ENCODE assay signal across 17 cellular contexts in genomic region chr2:181290182-181290581, GRCh38.
DNase-seq lines count a peak whose midpoint lies in the region; ATAC-seq, FAIRE-seq and TF ChIP-seq lines count a peak whose summit lies in the region.
"Had no signal": no experiment of that assay in that cellular context is flagged by ENCODE, and none has a peak within 500 bp of the region (broad histone marks: within the 10 kb centered on the region; RNA-seq: fewer than 3 reads in every experiment).

No MANE protein-coding gene starts in this region.

- H3K9me3 Mint-ChIP-seq in activated CD4-positive, alpha-beta T cell treated with anti-CD3 and anti-CD28 coated beads for 36 hours (ENCODE audit: low read depth): no peaks in the 10 kb centered on the region
- H3K9me3 Mint-ChIP-seq in activated CD4-positive, alpha-beta T cell treated with anti-CD3 and anti-CD28 coated beads, Interleukin-2, amount 10 ng/mL, durations not matched to agents 7 days and 5 days: peaks cover 4% of the 10 kb centered on the region
- H3K9me3 Mint-ChIP-seq in stimulated activated naive CD8-positive, alpha-beta T cell treated with anti-CD3 and anti-CD28 coated beads, Interleukin-15, amount 100 ng/mL, for 72 hours: peaks cover 0 to 14% of the 10 kb centered on the region in 2 donors

- no peaks in the 10 kb centered on the region for H3K79me2 ChIP-seq in HCT116 (ENCODE audit: insufficient read depth, low read length)

- no peaks in the 10 kb centered on the region for H3K27me3 Mint-ChIP-seq in activated CD4-positive, alpha-beta T cell treated with anti-CD3 and anti-CD28 coated beads for 36 hours
- H3K27me3 Mint-ChIP-seq in activated CD4-positive, alpha-beta T cell treated with anti-CD3 and anti-CD28 coated beads, Interleukin-2, amount 10 ng/mL, durations not matched to agents 7 days and 5 days: no peaks in the 10 kb centered on the region
- H3K27me3 Mint-ChIP-seq in stimulated activated naive CD8-positive, alpha-beta T cell treated with anti-CD3 and anti-CD28 coated beads, Interleukin-15, amount 100 ng/mL, for 72 hours: no peaks in the 10 kb centered on the region
- H3K27me3 Mint-ChIP-seq: CD4-positive, alpha-beta memory T cell had no signal

- H3K4me1 Mint-ChIP-seq in activated CD4-positive, alpha-beta T cell treated with anti-CD3 and anti-CD28 coated beads for 36 hours: peaks cover 13% of the 10 kb centered on the region
- peaks cover 3% of the 10 kb centered on the region for H3K4me1 Mint-ChIP-seq in activated CD4-positive, alpha-beta T cell treated with anti-CD3 and anti-CD28 coated beads, Interleukin-2, amount 10 ng/mL, durations not matched to agents 7 days and 5 days
- peaks cover 6% of the 10 kb centered on the region for H3K4me1 Mint-ChIP-seq in stimulated activated naive CD8-positive, alpha-beta T cell treated with anti-CD3 and anti-CD28 coated beads, Interleukin-15, amount 100 ng/mL, for 72 hours
- H3K4me1 Mint-ChIP-seq: CD14-positive monocyte had no signal

- no peaks in the 10 kb centered on the region for H3K9me3 ChIP-seq in HCT116 (ENCODE audit: control insufficient read depth in 1 of 2, insufficient read depth in 1 of 2, low read depth in 1 of 2, low read length in 2 of 2)
- H3K9me3 ChIP-seq in kidney (ENCODE audit: control insufficient read depth in 1 of 2, low read length in 2 of 2): peaks cover 0 to 4% of the 10 kb centered on the region in 2 donors
- H3K9me3 ChIP-seq: HAP-1 had no signal

- CTCF ChIA-PET in activated CD4-positive, alpha-beta T cell treated with anti-CD3 and anti-CD28 coated beads for 36 hours (lab: Charles Lee): interaction anchor here (0.7 kb wide), 1 partner anchor 64 kb away, joined by 3 read pairs; no protein-coding TSS in a partner anchor
- CTCF ChIA-PET in activated CD4-positive, alpha-beta T cell treated with anti-CD3 and anti-CD28 coated beads, Interleukin-2, amount 10 ng/mL, durations not matched to agents 7 days and 5 days (lab: Charles Lee): no interaction called here
- CTCF ChIA-PET in HCT116 (lab: Charles Lee): no interaction called here

- TF ChIP-seq RAD21 in HCT116 (IDR thresholded peaks at IDR 0.05; ENCODE audit: low read depth): no peak

- H3K27me3 ChIP-seq in HCT116 (ENCODE audit: insufficient read depth, low read length): no peaks in the 10 kb centered on the region
- H3K27me3 ChIP-seq: BLaER1 had no signal

- no peaks in the 10 kb centered on the region for H3K36me3 Mint-ChIP-seq in activated CD4-positive, alpha-beta T cell treated with anti-CD3 and anti-CD28 coated beads for 36 hours (ENCODE audit: low read depth)
- peaks cover 18% of the 10 kb centered on the region for H3K36me3 Mint-ChIP-seq in activated CD4-positive, alpha-beta T cell treated with anti-CD3 and anti-CD28 coated beads, Interleukin-2, amount 10 ng/mL, durations not matched to agents 7 days and 5 days (ENCODE audit: low read depth)
- H3K36me3 Mint-ChIP-seq: CD14-positive monocyte had no signal

- H4K20me1 ChIP-seq in HCT116 (ENCODE audit: insufficient read depth): no peaks in the 10 kb centered on the region
- H4K20me1 ChIP-seq: BLaER1 had no signal

- POLR2A ChIA-PET in activated CD4-positive, alpha-beta T cell treated with anti-CD3 and anti-CD28 coated beads for 36 hours (lab: Charles Lee): no interaction called here
- POLR2A ChIA-PET in activated CD4-positive, alpha-beta T cell treated with anti-CD3 and anti-CD28 coated beads, Interleukin-2, amount 10 ng/mL, durations not matched to agents 7 days and 5 days (lab: Charles Lee): no interaction called here
- POLR2A ChIA-PET in HCT116 (lab: Charles Lee): no interaction called here

- peak overlapping the region; percentile 49 for H2AFZ ChIP-seq in HCT116 (ENCODE audit: low read depth, low read length, poor library complexity, severe bottlenecking)
- H2AFZ ChIP-seq: GM23248 had no signal

- no peak overlapping the region for H3K27ac Mint-ChIP-seq in activated CD4-positive, alpha-beta T cell treated with anti-CD3 and anti-CD28 coated beads for 36 hours
- H3K27ac Mint-ChIP-seq in activated CD4-positive, alpha-beta T cell treated with anti-CD3 and anti-CD28 coated beads, Interleukin-2, amount 10 ng/mL, durations not matched to agents 7 days and 5 days: no peak overlapping the region
- no peak overlapping the region for H3K27ac Mint-ChIP-seq in stimulated activated naive CD8-positive, alpha-beta T cell treated with anti-CD3 and anti-CD28 coated beads, Interleukin-15, amount 100 ng/mL, for 72 hours
- H3K27ac Mint-ChIP-seq: CD14-positive monocyte; CD4-positive, alpha-beta memory T cell had no signal

- H3K9ac ChIP-seq in HCT116 (ENCODE audit: low read length) (no peak overlapping the region), kidney (ENCODE audit: low read length in 2 of 2) (no peak overlapping the region)
- H3K9ac ChIP-seq: BLaER1, GM23248 had no signal

- no TSS peak for BruUV-seq in HCT116 (replicated peaks; lab: Mats Ljungman, UMichigan)

- H3K36me3 ChIP-seq in HCT116 (ENCODE audit: control insufficient read depth in 1 of 2, insufficient read depth in 2 of 2, low read length in 2 of 2): no peaks in the 10 kb centered on the region
- no peaks in the 10 kb centered on the region for H3K36me3 ChIP-seq in kidney (ENCODE audit: control insufficient read depth in 1 of 2, insufficient read depth in 2 of 2, low read length in 2 of 2)
- H3K36me3 ChIP-seq: HAP-1 had no signal

- H3K4me3 ChIP-seq in HCT116 (replicated peaks in 1 of 2; ENCODE audit: low read depth in 1 of 2, low read length in 2 of 2): no peak overlapping the region
- H3K4me3 ChIP-seq in kidney (ENCODE audit: low read length in 2 of 2): no peak overlapping the region
- H3K4me3 ChIP-seq: BLaER1, GM23248, HAP-1 had no signal

- H3K4me2 ChIP-seq in HCT116 (ENCODE audit: low read length): no peak overlapping the region
- H3K4me2 ChIP-seq: BLaER1 had no signal

- FAIRE-seq in kidney (lab: Jason Lieb, UNC): peak; percentile 8
- no peak for FAIRE-seq in HTR-8/SVneo (lab: Jason Lieb, UNC)
- FAIRE-seq: GM18507 had no signal

- H3K27ac ChIP-seq in HCT116 (ENCODE audit: low read depth, low read length) (no peak overlapping the region), kidney (ENCODE audit: low read depth in 2 of 2, low read length in 2 of 2) (no peak overlapping the region)
- H3K27ac ChIP-seq: BLaER1, GM23248 had no signal

- RAD21 ChIA-PET in HCT116 (lab: Charles Lee; ENCODE audit: low non-redundant PET in 1 of 2, low total read pairs in 2 of 2, uncharacterized antibody in 2 of 2, unreplicated experiment in 2 of 2): no interaction called here

- DNase-seq in activated CD4-positive, alpha-beta T cell treated with anti-CD3 and anti-CD28 coated beads for 36 hours: no peak
- no peak for DNase-seq in activated CD4-positive, alpha-beta T cell treated with anti-CD3 and anti-CD28 coated beads, Interleukin-2, amount 10 ng/mL, durations not matched to agents 7 days and 5 days
- DNase-seq in HCT116 (ENCODE audit: low read depth, low spot score): no peak
- no peak for DNase-seq in kidney
- no peak for DNase-seq in stimulated activated naive CD8-positive, alpha-beta T cell treated with anti-CD3 and anti-CD28 coated beads, Interleukin-15, amount 100 ng/mL, for 72 hours
- no peak for DNase-seq in cerebellum (ENCODE audit: low spot score)
- no peak for DNase-seq in HTR-8/SVneo (ENCODE audit: insufficient read length, low spot score)
- DNase-seq: 8988T; CD4-positive, alpha-beta memory T cell; DMS153; DMS79; GDM1; GM23248 had no signal

- TF ChIP-seq CTCF in HCT116 (IDR thresholded peaks at IDR 0.05 in 2 of 3, conservative IDR thresholded peaks at IDR 0.05 in 1 of 3; ENCODE audit: borderline replicate concordance in 1 of 3, insufficient read depth in 1 of 3, low read depth in 2 of 3, low read length in 2 of 3): no peak
- no peak for TF ChIP-seq CTCF in kidney (IDR thresholded peaks at IDR 0.05; ENCODE audit: borderline replicate concordance, extremely low read depth, insufficient read depth)

- no peaks in the 10 kb centered on the region for H3K4me1 ChIP-seq in HCT116 (ENCODE audit: control insufficient read depth in 1 of 2, insufficient read depth in 2 of 2, low read length in 2 of 2)
- no peaks in the 10 kb centered on the region for H3K4me1 ChIP-seq in kidney (ENCODE audit: control insufficient read depth in 1 of 2, insufficient read depth in 1 of 2, low read depth in 1 of 2, low read length in 2 of 2)
- H3K4me1 ChIP-seq: BLaER1, HAP-1 had no signal

- no peak overlapping the region for H3K4me3 Mint-ChIP-seq in activated CD4-positive, alpha-beta T cell treated with anti-CD3 and anti-CD28 coated beads for 36 hours
- no peak overlapping the region for H3K4me3 Mint-ChIP-seq in activated CD4-positive, alpha-beta T cell treated with anti-CD3 and anti-CD28 coated beads, Interleukin-2, amount 10 ng/mL, durations not matched to agents 7 days and 5 days
- H3K4me3 Mint-ChIP-seq in stimulated activated naive CD8-positive, alpha-beta T cell treated with anti-CD3 and anti-CD28 coated beads, Interleukin-15, amount 100 ng/mL, for 72 hours: no peak overlapping the region
- H3K4me3 Mint-ChIP-seq: CD14-positive monocyte; CD4-positive, alpha-beta memory T cell had no signal

- no peak for TF ChIP-seq POLR2A in HCT116 (IDR thresholded peaks at IDR 0.05; ENCODE audit: borderline replicate concordance, extremely low read depth, insufficient read depth, insufficient read length)

- peaks cover 3% of the 10 kb centered on the region; the same call in 1 of the 2 replicates for H3K9me2 ChIP-seq in HCT116 (ENCODE audit: insufficient read depth)

- intact Hi-C loops in activated CD4-positive, alpha-beta T cell treated with anti-CD3 and anti-CD28 coated beads for 36 hours (cut with DNase I, micrococcal nuclease): no loop called here
- intact Hi-C loops in HCT116 (cut with micrococcal nuclease) (no loop called here), kidney (cut with DNase I) (no loop called here)

- peak; percentile 77 for ATAC-seq in activated CD4-positive, alpha-beta T cell treated with anti-CD3 and anti-CD28 coated beads for 36 hours
- ATAC-seq in HCT116: no peak
- peak; percentile 48 for ATAC-seq in stimulated activated naive CD8-positive, alpha-beta T cell treated with anti-CD3 and anti-CD28 coated beads, Interleukin-15, amount 100 ng/mL, for 72 hours

TF ChIP-seq in HCT116, 20 proteins besides CTCF, POLR2A, EP300 and RAD21 (continues in another document):
- no peak for TF ChIP-seq EZH2phosphoT487 (IDR thresholded peaks at IDR 0.05; ENCODE audit: borderline replicate concordance)
- TF ChIP-seq POLR2AphosphoS5 (IDR thresholded peaks at IDR 0.05; ENCODE audit: low read depth, low read length): no peak
- TF ChIP-seq SRF (IDR thresholded peaks at IDR 0.05; ENCODE audit: low read depth): no peak
- TF ChIP-seq JUND (IDR thresholded peaks at IDR 0.05): no peak
- TF ChIP-seq ZFX (IDR thresholded peaks at IDR 0.05): no peak
- TF ChIP-seq MAX (IDR thresholded peaks at IDR 0.05): no peak
- no peak for TF ChIP-seq SIN3A (IDR thresholded peaks at IDR 0.05; ENCODE audit: low read depth)
- TF ChIP-seq FOSL1 (IDR thresholded peaks at IDR 0.05; ENCODE audit: low read depth): no peak
